Comparison of ENCODE assay signal across 1 cellular context in genomic region chr12:109255377-109255776, GRCh38.
TF ChIP-seq lines count a peak whose summit lies in the region.

No MANE protein-coding gene starts in this region.

TF ChIP-seq in WTC11, 78 proteins besides CTCF, POLR2A, EP300 and RAD21 (continued from another document):
- TF ChIP-seq ZNF425 (CRISPR knock-in tag; conservative IDR thresholded peaks at IDR 0.05) (no peak), HMGA2 (CRISPR knock-in tag; IDR thresholded peaks at IDR 0.05) (no peak), FOXP4 (CRISPR knock-in tag; IDR thresholded peaks at IDR 0.05) (no peak), ATF2 (CRISPR knock-in tag; IDR thresholded peaks at IDR 0.05; ENCODE audit: borderline replicate concordance, low read depth) (no peak)
